8 cellular contexts compared by ENCODE assay signal in genomic region chr17:2029911-2030778, GRCh38. TPM values are rescaled to one million over a fixed set of nuclear protein-coding genes. Genes with fewer than 3 reads are reported as not detected.
DNase-seq lines count a peak whose midpoint lies in the region; TF ChIP-seq lines count a peak whose summit lies in the region.

DPH1 (plus strand) TSS chr17:2030153; CDS start chr17:2030170, 17 bp downstream.

- TF ChIP-seq CTCF in HFFc6 (IDR thresholded peaks at IDR 0.05) (no peak), type B pancreatic cell (conservative IDR thresholded peaks at IDR 0.05) (no peak)

- H3K27ac Mint-ChIP-seq in HFFc6 (peak within 1 kb of the TSS; percentile 90), type B pancreatic cell (peak within 1 kb of the TSS; percentile 90)

- peaks cover 8% of the 10 kb centered on the region; the same call in 1 of the 2 replicates for H3K36me3 Mint-ChIP-seq in HFFc6 (ENCODE audit: low read depth)
- no peaks in the 10 kb centered on the region for H3K36me3 Mint-ChIP-seq in type B pancreatic cell

- H3K9me3 Mint-ChIP-seq in HFFc6 (no peaks in the 10 kb centered on the region), type B pancreatic cell (peaks cover 4% of the 10 kb centered on the region)

- H3K4me1 Mint-ChIP-seq in HFFc6 (ENCODE audit: low read depth) (peaks cover 59% of the 10 kb centered on the region), type B pancreatic cell (ENCODE audit: unreplicated experiment) (peaks cover 19% of the 10 kb centered on the region)

- intact Hi-C loops in cardiac septum (cut with DNase I), result loop anchor here (5.0 to 10.0 kb wide), 3 partner anchors 298 to 365 kb away; partner anchors contain the start of gene TLCD2

- peaks cover 18% of the 10 kb centered on the region for H3K4me1 ChIP-seq in adipocyte (ENCODE audit: control insufficient read depth, insufficient read depth, low read length)

- H3K27me3 Mint-ChIP-seq in HFFc6 (ENCODE audit: insufficient read depth) (peaks cover 7% of the 10 kb centered on the region), type B pancreatic cell (peaks cover 40% of the 10 kb centered on the region)

- peaks cover 4% of the 10 kb centered on the region for H3K27me3 ChIP-seq in adipocyte (replicated peaks; ENCODE audit: control insufficient read depth, insufficient read depth, low read length)

- peak within 1 kb of the TSS; percentile 97 for H3K4me3 ChIP-seq in adipocyte (ENCODE audit: low read length)

- H3K9me3 ChIP-seq in adipocyte (ENCODE audit: control insufficient read depth, low read length), result no peaks in the 10 kb centered on the region

- DNase-seq in GDM1 (lab: John Stamatoyannopoulos, UW) (peak; percentile 78), HFFc6 (peak; percentile 89), NCI-H1417 (lab: John Stamatoyannopoulos, UW) (peak; percentile 75 to 85 (median 85)), T follicular helper cell (ENCODE audit: low read depth) (peak; percentile 79), adipocyte (ENCODE audit: low read depth) (peak; percentile 97), cardiac septum (ENCODE audit: low spot score) (peak; percentile 92), pons (ENCODE audit: low spot score) (peak; percentile 74), type B pancreatic cell (ENCODE audit: extremely low spot score, unreplicated experiment) (peak; percentile 90)

- H3K4me3 Mint-ChIP-seq in HFFc6, result peak within 1 kb of the TSS; percentile 97
- H3K4me3 Mint-ChIP-seq in type B pancreatic cell, result peak within 1 kb of the TSS; percentile 98

- H3K9ac ChIP-seq in adipocyte (ENCODE audit: low read length), result peak within 1 kb of the TSS; percentile 96

- peaks cover 3% of the 10 kb centered on the region for H3K36me3 ChIP-seq in adipocyte (ENCODE audit: control insufficient read depth, insufficient read depth, low read length, severe bottlenecking)

RNA-seq across cellular contexts. Expression of gene DPH1, which starts in this region (rescaled TPM):
- total RNA-seq in HFFc6 (2021; fragmentation: NEBNext Ultra II Directional; extraction: Animal tissue kit (Norgen Biotek cat#: 25700)), result 10 to 100 TPM; 65.9 to 81.6 (median 71.8) TPM
- 28.8 TPM for total RNA-seq in cardiac septum
- total RNA-seq in type B pancreatic cell (ENCODE audit: low replicate concordance), result 41.5 and 57.1 TPM in 2 replicates

Comparison
In these comparisons a context has a peak if more than half of its experiments do, and no peak if none do; other contexts are left out.
1. Peak in every context shown above with its lines: DNase-seq and H3K4me3 ChIP-seq.